8 cellular contexts compared by ENCODE assay signal in genomic region chr7:149147072-149147729, GRCh38. TPM values are rescaled to one million over a fixed set of nuclear protein-coding genes. Genes with fewer than 3 reads are reported as not detected.
A peak's percentile ranks its signal among the peaks of the same experiment; 100 is the strongest.
DNase-seq lines count a peak whose midpoint lies in the region; ATAC-seq and TF ChIP-seq lines count a peak whose summit lies in the region.

A gene with protein sequence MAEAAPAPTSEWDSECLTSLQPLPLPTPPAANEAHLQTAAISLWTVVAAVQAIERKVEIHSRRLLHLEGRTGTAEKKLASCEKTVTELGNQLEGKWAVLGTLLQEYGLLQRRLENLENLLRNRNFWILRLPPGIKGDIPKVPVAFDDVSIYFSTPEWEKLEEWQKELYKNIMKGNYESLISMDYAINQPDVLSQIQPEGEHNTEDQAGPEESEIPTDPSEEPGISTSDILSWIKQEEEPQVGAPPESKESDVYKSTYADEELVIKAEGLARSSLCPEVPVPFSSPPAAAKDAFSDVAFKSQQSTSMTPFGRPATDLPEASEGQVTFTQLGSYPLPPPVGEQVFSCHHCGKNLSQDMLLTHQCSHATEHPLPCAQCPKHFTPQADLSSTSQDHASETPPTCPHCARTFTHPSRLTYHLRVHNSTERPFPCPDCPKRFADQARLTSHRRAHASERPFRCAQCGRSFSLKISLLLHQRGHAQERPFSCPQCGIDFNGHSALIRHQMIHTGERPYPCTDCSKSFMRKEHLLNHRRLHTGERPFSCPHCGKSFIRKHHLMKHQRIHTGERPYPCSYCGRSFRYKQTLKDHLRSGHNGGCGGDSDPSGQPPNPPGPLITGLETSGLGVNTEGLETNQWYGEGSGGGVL (plus strand): TSS chr7:149147453. CDS start chr7:149147743, 290 bp downstream.

- no peaks in the 10 kb centered on the region for H3K27me3 Mint-ChIP-seq in CD4-positive, CD25-positive, alpha-beta regulatory T cell
- H3K27me3 Mint-ChIP-seq in activated CD8-positive, alpha-beta T cell treated with anti-CD3 and anti-CD28 coated beads for 36 hours = no peaks in the 10 kb centered on the region

- H3K9me3 Mint-ChIP-seq in CD4-positive, CD25-positive, alpha-beta regulatory T cell = no peaks in the 10 kb centered on the region
- H3K9me3 Mint-ChIP-seq in activated CD8-positive, alpha-beta T cell treated with anti-CD3 and anti-CD28 coated beads for 36 hours = no peaks in the 10 kb centered on the region

- H3K4me1 Mint-ChIP-seq in CD4-positive, CD25-positive, alpha-beta regulatory T cell = peaks cover 9 to 40% (median 29%) of the 10 kb centered on the region in 4 donors
- H3K4me1 Mint-ChIP-seq in activated CD8-positive, alpha-beta T cell treated with anti-CD3 and anti-CD28 coated beads for 36 hours (ENCODE audit: low read depth) = peaks cover 28% of the 10 kb centered on the region

- no peaks in the 10 kb centered on the region for H3K27me3 ChIP-seq in CD4-positive, CD25-positive, alpha-beta regulatory T cell (ENCODE audit: control insufficient read depth, insufficient read depth, low read length)
- H3K27me3 ChIP-seq in ectodermal cell (ENCODE audit: control insufficient read depth, insufficient read depth, low read length, poor library complexity, severe bottlenecking) = no peaks in the 10 kb centered on the region

- H3K4me3 Mint-ChIP-seq in CD4-positive, CD25-positive, alpha-beta regulatory T cell = peak within 1 kb of the TSS; percentile 89 to 99 (median 92)
- H3K4me3 Mint-ChIP-seq in activated CD8-positive, alpha-beta T cell treated with anti-CD3 and anti-CD28 coated beads for 36 hours = peak within 1 kb of the TSS; percentile 97

- peak; percentile 71 to 84 (median 83) for DNase-seq in CD4-positive, CD25-positive, alpha-beta regulatory T cell
- peak; percentile 82 for DNase-seq in GM19240 (ENCODE audit: insufficient read length, low spot score)
- peak; percentile 68 for DNase-seq in NCI-H82 treated with DMSO at 0.1 percent for 48 hours (lab: John Stamatoyannopoulos, UW; ENCODE audit: unreplicated experiment)
- peak; percentile 75 for DNase-seq in activated CD8-positive, alpha-beta T cell treated with anti-CD3 and anti-CD28 coated beads for 36 hours
- DNase-seq in lung microvascular endothelial cell (ENCODE audit: low read depth in 2 of 2) = peak; percentile 86 to 90
- DNase-seq in stimulated activated CD4-positive, alpha-beta T cell treated with anti-CD3 and anti-CD28 coated beads, TNF-alpha, amount 100 ng/mL, for 48 hours (ENCODE audit: low read depth in 3 of 3) = peak; percentile 55 to 75 (median 61)

- H3K4me1 ChIP-seq in CD4-positive, CD25-positive, alpha-beta regulatory T cell (ENCODE audit: control insufficient read depth, insufficient read depth, low read length, poor library complexity, severe bottlenecking) = peaks cover 24% of the 10 kb centered on the region
- no peaks in the 10 kb centered on the region for H3K4me1 ChIP-seq in ectodermal cell (ENCODE audit: control insufficient read depth, insufficient read depth, low read length)

- H3K36me3 ChIP-seq in CD4-positive, CD25-positive, alpha-beta regulatory T cell (ENCODE audit: control insufficient read depth, insufficient read depth, low read length) = no peaks in the 10 kb centered on the region
- no peaks in the 10 kb centered on the region for H3K36me3 ChIP-seq in ectodermal cell (ENCODE audit: control insufficient read depth, insufficient read depth, low read length)

- peak within 1 kb of the TSS; percentile 78 to 97 (median 93) for H3K27ac Mint-ChIP-seq in CD4-positive, CD25-positive, alpha-beta regulatory T cell
- H3K27ac Mint-ChIP-seq in activated CD8-positive, alpha-beta T cell treated with anti-CD3 and anti-CD28 coated beads for 36 hours = peak within 1 kb of the TSS; percentile 95

- CTCF ChIA-PET in activated CD8-positive, alpha-beta T cell treated with anti-CD3 and anti-CD28 coated beads for 36 hours (lab: Charles Lee) = interaction anchor here (0.6 to 4.4 kb wide), 25 partner anchors 8 to 477 kb away, joined by 3 to 52 read pairs (median 5); partner anchors contain the start of genes ZNF282, ZNF425 and ZNF783

- H3K36me3 Mint-ChIP-seq in CD4-positive, CD25-positive, alpha-beta regulatory T cell = peaks cover 4% of the 10 kb centered on the region
- peaks cover 12% of the 10 kb centered on the region for H3K36me3 Mint-ChIP-seq in activated CD8-positive, alpha-beta T cell treated with anti-CD3 and anti-CD28 coated beads for 36 hours (ENCODE audit: low read depth)

- peak within 1 kb of the TSS; percentile 82 for H3K27ac ChIP-seq in CD4-positive, CD25-positive, alpha-beta regulatory T cell (ENCODE audit: insufficient read depth, low read length, poor library complexity, severe bottlenecking)
- no peak within 1 kb of the TSS for H3K27ac ChIP-seq in ectodermal cell (ENCODE audit: insufficient read depth, low read depth, low read length, poor library complexity, severe bottlenecking)

- no peaks in the 10 kb centered on the region for H3K9me3 ChIP-seq in CD4-positive, CD25-positive, alpha-beta regulatory T cell (ENCODE audit: control insufficient read depth in 2 of 2, low read length in 2 of 2)
- H3K9me3 ChIP-seq in ectodermal cell (ENCODE audit: control insufficient read depth, low read length) = no peaks in the 10 kb centered on the region

- intact Hi-C loops in activated CD8-positive, alpha-beta T cell treated with anti-CD3 and anti-CD28 coated beads for 36 hours (cut with micrococcal nuclease) = no loop called here

- POLR2A ChIA-PET in activated CD8-positive, alpha-beta T cell treated with anti-CD3 and anti-CD28 coated beads for 36 hours (lab: Charles Lee) = interaction anchor here (0.6 to 3.2 kb wide), 16 partner anchors 9 to 275 kb away, joined by 3 to 34 read pairs (median 3); partner anchors contain the start of genes ZNF282, ZNF425 and ZNF786

- peak within 1 kb of the TSS; percentile 86 for H3K4me3 ChIP-seq in CD4-positive, CD25-positive, alpha-beta regulatory T cell (ENCODE audit: low read depth, low read length)
- H3K4me3 ChIP-seq in ectodermal cell (ENCODE audit: insufficient read depth, low read depth, low read length) = peak within 1 kb of the TSS; percentile 88

- WGBS in ectodermal cell, 2 experiments = 3 to 5% methylated on average over 78 of the region's 78 CpGs

- ATAC-seq in CD4-positive, CD25-positive, alpha-beta regulatory T cell (ENCODE audit: low read depth in 2 of 2) = peak; percentile 85 to 88
- ATAC-seq in HG03442 (IDR thresholded peaks at IDR 0.05; ENCODE audit: unreplicated experiment) = peak; percentile 71
- ATAC-seq in activated CD8-positive, alpha-beta T cell treated with anti-CD3 and anti-CD28 coated beads for 36 hours = peak; percentile 86

- peak; percentile 87 for TF ChIP-seq CTCF in activated CD8-positive, alpha-beta T cell treated with anti-CD3 and anti-CD28 coated beads for 36 hours (IDR thresholded peaks at IDR 0.05)

RNA-seq across cellular contexts. Expression of the gene that starts here (rescaled TPM):
- 14.4 TPM for total RNA-seq in CD4-positive, CD25-positive, alpha-beta regulatory T cell
- polyA plus RNA-seq in CD4-positive, CD25-positive, alpha-beta regulatory T cell = 10 to 100 TPM in 2 of 4 donors, 1 to 10 TPM in 2; 5.5 to 13.4 (median 10.4) TPM
- 1 to 10 TPM; 7.2 to 8.7 TPM for total RNA-seq in activated CD8-positive, alpha-beta T cell treated with anti-CD3 and anti-CD28 coated beads for 36 hours
- 10.8 TPM for polyA plus RNA-seq in ectodermal cell (2013, experiment 1 of 4)
- polyA plus RNA-seq in ectodermal cell (2013, experiment 2 of 4) = 11.6 TPM
- polyA plus RNA-seq in ectodermal cell (2013, experiment 3 of 4) = 8.6 TPM
- 10.3 TPM for polyA plus RNA-seq in ectodermal cell (2013, experiment 4 of 4)
- total RNA-seq in lung microvascular endothelial cell = 3.5 and 5.2 TPM in 2 replicates
